ENCODE assay signal across 8 cellular contexts in the genomic region with DNA sequence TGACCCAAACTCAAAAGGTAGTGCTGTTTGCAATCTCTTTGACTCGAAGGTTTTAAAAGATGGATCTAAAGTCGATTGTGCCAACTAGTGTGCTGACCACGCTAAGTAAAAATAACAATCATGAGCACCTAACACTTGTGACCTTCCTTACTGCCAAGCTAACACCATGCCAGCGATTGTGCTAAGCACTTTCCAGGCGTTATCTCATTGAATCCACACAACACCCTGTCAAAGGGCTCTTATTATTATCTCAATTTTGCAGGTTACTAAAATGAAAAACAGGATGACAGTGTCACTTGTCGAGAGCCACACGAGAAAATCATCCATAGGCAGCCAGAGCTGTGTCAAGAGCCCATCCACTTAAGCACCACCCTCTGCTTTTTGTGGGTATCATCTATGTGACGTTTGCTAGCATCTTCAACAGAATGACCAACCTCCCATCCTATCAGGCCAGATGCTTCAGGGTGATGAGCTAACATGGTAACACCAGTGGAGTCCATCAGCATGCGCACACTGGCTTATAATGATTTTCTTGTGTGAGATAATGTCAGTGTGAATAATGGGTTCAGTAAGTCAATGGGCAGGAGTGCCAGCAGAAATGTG. TPM values are rescaled to one million over a fixed set of nuclear protein-coding genes. Genes with fewer than 3 reads are reported as not detected.
DNase-seq lines count a peak whose midpoint lies in the region; ATAC-seq and TF ChIP-seq lines count a peak whose summit lies in the region.

No MANE protein-coding gene starts in this region.

- H3K27ac Mint-ChIP-seq in Caco-2 (ENCODE audit: unreplicated experiment) (no peak overlapping the region), brain (no peak overlapping the region), natural killer cell (peak overlapping the region; percentile 92)

- ATAC-seq in natural killer cell, result peak in 1 of 3 donors; percentile 9

- H3K9me3 Mint-ChIP-seq in Caco-2 (ENCODE audit: unreplicated experiment), result no peaks in the 10 kb centered on the region
- peaks cover 0 to 12% (median 6%) of the 10 kb centered on the region in 5 experiments for H3K9me3 Mint-ChIP-seq in brain
- no peaks in the 10 kb centered on the region for H3K9me3 Mint-ChIP-seq in natural killer cell

- H3K4me3 Mint-ChIP-seq in Caco-2 (ENCODE audit: unreplicated experiment) (peak overlapping the region; percentile 59), brain (peak overlapping the region; percentile 45 to 71 (median 63)), natural killer cell (peak overlapping the region; percentile 84)

- H3K36me3 Mint-ChIP-seq in Caco-2 (ENCODE audit: insufficient read depth, unreplicated experiment) (no peaks in the 10 kb centered on the region), brain (no peaks in the 10 kb centered on the region), natural killer cell (no peaks in the 10 kb centered on the region)

- POLR2A ChIA-PET in Caco-2 (lab: Charles Lee), result no interaction called here

- H3K27me3 ChIP-seq in Caco-2 (replicated peaks; ENCODE audit: control insufficient read depth, insufficient read depth, low read length), result 0 out of 2 replicates have a peak, but pooled peaks cover 2% of the 10 kb centered on the region
- no peaks in the 10 kb centered on the region for H3K27me3 ChIP-seq in tibial artery

- BruUV-seq in Caco-2 (replicated peaks; lab: Mats Ljungman, UMichigan), result no TSS peak

- CTCF ChIA-PET in Caco-2 (lab: Charles Lee), result no interaction called here

- DNase-seq in Caco-2 (no peak), natural killer cell (no peak), tibial artery (no peak), NOMO-1 treated with DMSO at 0.1 percent for 48 hours (lab: John Stamatoyannopoulos, UW; ENCODE audit: unreplicated experiment) (no peak), medulla oblongata (ENCODE audit: extremely low spot score) (no peak), substantia nigra (lab: John Stamatoyannopoulos, UW) (no peak)

- H3K27ac ChIP-seq in KOPT-K1 (ENCODE audit: low read depth, low read length, poor library complexity, severe bottlenecking), result peak overlapping the region; percentile 73
- peak overlapping the region in 1 of 2 donors; percentile 89 for H3K27ac ChIP-seq in tibial artery
- no peak overlapping the region for H3K27ac ChIP-seq in substantia nigra (ENCODE audit: low read depth, low read length, poor library complexity, severe bottlenecking)

- H3K36me3 ChIP-seq in Caco-2 (ENCODE audit: control insufficient read depth, insufficient read depth, low read length) (no peaks in the 10 kb centered on the region), KOPT-K1 (ENCODE audit: insufficient read depth, low read length) (no peaks in the 10 kb centered on the region), tibial artery (no peaks in the 10 kb centered on the region)

- no peaks in the 10 kb centered on the region for H3K4me1 Mint-ChIP-seq in Caco-2 (ENCODE audit: low read depth, unreplicated experiment)
- H3K4me1 Mint-ChIP-seq in brain, result no peaks in the 10 kb centered on the region
- peaks cover 11 to 23% of the 10 kb centered on the region in 2 donors for H3K4me1 Mint-ChIP-seq in natural killer cell

- TF ChIP-seq CTCF in Caco-2 (IDR thresholded peaks at IDR 0.05; ENCODE audit: insufficient read depth in 1 of 2, low read depth in 1 of 2, low read length in 1 of 2, severe bottlenecking in 1 of 2, unreplicated experiment in 1 of 2) (no peak), brain (conservative IDR thresholded peaks at IDR 0.05) (no peak), natural killer cell (IDR thresholded peaks at IDR 0.05) (no peak), tibial artery (IDR thresholded peaks at IDR 0.05) (no peak)

- peaks cover 17% of the 10 kb centered on the region for H3K27me3 Mint-ChIP-seq in Caco-2 (ENCODE audit: insufficient read depth, unreplicated experiment)
- H3K27me3 Mint-ChIP-seq in brain, result peaks cover 65% of the 10 kb centered on the region
- peaks cover 0 to 15% of the 10 kb centered on the region in 2 donors for H3K27me3 Mint-ChIP-seq in natural killer cell (ENCODE audit: low read depth in 2 of 2)

- H3K4me3 ChIP-seq in Caco-2 (ENCODE audit: low read depth, low read length) (no peak overlapping the region), tibial artery (no peak overlapping the region)

- H3K4me1 ChIP-seq in Caco-2 (no peaks in the 10 kb centered on the region), tibial artery (peaks cover 3 to 12% (median 8%) of the 10 kb centered on the region in 4 donors)

- intact Hi-C loops in Caco-2 (cut with micrococcal nuclease; ENCODE audit: unreplicated experiment) (no loop called here), natural killer cell (cut with micrococcal nuclease) (loop anchor here (10.0 kb wide), 1 partner anchor 63 kb away; no protein-coding TSS in a partner anchor), tibial artery (cut with DNase I; ENCODE audit: low total_unique reads) (no loop called here)

- H3K9me3 ChIP-seq in Caco-2 (no peaks in the 10 kb centered on the region), KOPT-K1 (ENCODE audit: insufficient read depth, low read length, poor library complexity, severe bottlenecking) (no peaks in the 10 kb centered on the region), tibial artery (no peaks in the 10 kb centered on the region)

RNA-seq across cellular contexts. Expression of gene GAB3, which starts 0.9 kb away (rescaled TPM):
- not detected in 2 replicates for total RNA-seq in Caco-2 (2022)
- 0.59 TPM for polyA plus RNA-seq in brain (ENCODE audit: insufficient read depth, low read depth, low replicate concordance)
- total RNA-seq in natural killer cell, result 10 to 100 TPM; 55.6 to 89.8 (median 77.4) TPM

RNA-seq across cellular contexts. Expression of gene DKC1, which starts 10.9 kb away (rescaled TPM):
- 106 and 107 TPM in 2 replicates for total RNA-seq in Caco-2 (2022)
- 73.1 TPM for polyA plus RNA-seq in brain (ENCODE audit: insufficient read depth, low read depth, low replicate concordance)
- total RNA-seq in natural killer cell, result 10 to 100 TPM; 41.8 to 54.3 (median 53.9) TPM

RNA-seq across cellular contexts. Expression of gene MPP1, which starts 53.5 kb away (rescaled TPM):
- total RNA-seq in Caco-2 (2022) (26.6 and 27.0 TPM in 2 replicates), natural killer cell (10 to 100 TPM; 20.8 to 36.7 (median 27.0) TPM)
- 15.9 TPM for polyA plus RNA-seq in brain (ENCODE audit: insufficient read depth, low read depth, low replicate concordance)

Comparison
In these comparisons a context has a peak if more than half of its experiments do, and no peak if none do; other contexts are left out.
1. H3K27ac Mint-ChIP-seq: peak in natural killer cell (2 of 2); none in Caco-2 (single experiment) and brain (0 of 5).
2. RNA of gene GAB3, which starts 0.9 kb away (total RNA-seq): 55.6 to 89.8 TPM in natural killer cell; not detected in Caco-2; every median in the first group is over 10 times any median in the second.
3. Peak in every context shown above with its lines, with median percentiles within 50 percentile points of each other: H3K4me3 Mint-ChIP-seq.